Comparison of ENCODE assay signal across 8 cellular contexts in the genomic region with DNA sequence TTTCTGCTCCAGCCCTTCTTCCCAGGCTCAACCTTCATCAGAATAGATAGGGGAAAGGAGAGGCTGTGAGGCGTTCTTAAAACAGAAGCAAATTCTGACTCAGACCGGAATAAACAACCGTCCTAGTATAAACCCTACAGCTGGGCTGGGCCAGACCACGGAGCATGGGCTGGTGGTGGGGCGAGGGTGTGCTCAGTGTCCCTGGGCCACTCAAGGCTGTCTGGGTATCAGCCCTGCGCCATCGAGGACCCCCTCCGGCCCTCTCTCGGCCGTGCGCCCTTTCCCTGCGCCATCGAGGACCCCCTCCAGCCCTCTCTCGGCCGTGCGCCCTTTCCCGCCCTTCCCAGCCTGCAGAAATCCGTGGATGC. TPM values are rescaled to one million over a fixed set of nuclear protein-coding genes. Genes with fewer than 3 reads are reported as not detected.
DNase-seq lines count a peak whose midpoint lies in the region; ATAC-seq and TF ChIP-seq lines count a peak whose summit lies in the region.

No MANE protein-coding gene starts in this region.

- H3K9me3 Mint-ChIP-seq in neural crest cell: no peaks in the 10 kb centered on the region

- peak overlapping the region; percentile 82 for H3K4me3 Mint-ChIP-seq in neural crest cell

- H3K27me3 Mint-ChIP-seq in neural crest cell (ENCODE audit: low read depth): no peaks in the 10 kb centered on the region

- no peak overlapping the region for H3K4me3 ChIP-seq in NB4 (ENCODE audit: low read depth, low read length)

- DNase-seq in NB4 (ENCODE audit: low read depth): peak; percentile 28
- DNase-seq in epithelial cell of prostate (ENCODE audit: low read depth, low spot score): no peak
- no peak for DNase-seq in neural crest cell (ENCODE audit: low read depth, low spot score)
- no peak for DNase-seq in NCI-H82 treated with DMSO at 0.1 percent for 48 hours (lab: John Stamatoyannopoulos, UW; ENCODE audit: unreplicated experiment)
- no peak for DNase-seq in NCI-H2196 (lab: John Stamatoyannopoulos, UW; ENCODE audit: unreplicated experiment)
- no peak for DNase-seq in NCI-H146 (lab: John Stamatoyannopoulos, UW)
- no peak for DNase-seq in NCI-H1105 treated with DMSO at 0.1 percent for 48 hours (lab: John Stamatoyannopoulos, UW)

- peaks cover 8% of the 10 kb centered on the region for H3K4me1 Mint-ChIP-seq in neural crest cell

- peaks cover 12% of the 10 kb centered on the region for H3K36me3 Mint-ChIP-seq in neural crest cell (ENCODE audit: low read depth)

- H3K27ac Mint-ChIP-seq in neural crest cell (ENCODE audit: unreplicated experiment): no peak overlapping the region

- TF ChIP-seq CTCF in NB4 (IDR thresholded peaks at IDR 0.05; ENCODE audit: low read depth, low read length): no peak
- TF ChIP-seq CTCF in neural crest cell (conservative IDR thresholded peaks at IDR 0.05): no peak

- H3K27ac ChIP-seq in epithelial cell of prostate: peak overlapping the region; percentile 42

- peak; percentile 64 for ATAC-seq in GM18867 (IDR thresholded peaks at IDR 0.05; ENCODE audit: unreplicated experiment)

- TF ChIP-seq POLR2A in NB4 (IDR thresholded peaks at IDR 0.05; ENCODE audit: extremely low read depth, insufficient read length): no peak

RNA-seq across cellular contexts. Expression of a gene that starts 36.0 kb away (rescaled TPM):
- total RNA-seq in neural crest cell: 95.0 and 98.6 TPM in 2 replicates
